In genomic region chr9:120384925-120385272, GRCh38 we compare ENCODE assay signal across 28 cellular contexts.
"Had no signal": no experiment of that assay in that cellular context is flagged by ENCODE, and none has a peak within 500 bp of the region (broad histone marks: within the 10 kb centered on the region; RNA-seq: fewer than 3 reads in every experiment).

No MANE protein-coding gene starts in this region.

- H3K4me1 Mint-ChIP-seq: activated CD4-positive, alpha-beta memory T cell treated with anti-CD3 and anti-CD28 coated beads, Interleukin-2, amount 10 ng/mL, durations not matched to agents 7 days and 5 days; activated CD4-positive, alpha-beta T cell treated with anti-CD3 and anti-CD28 coated beads, Interleukin-2, amount 10 ng/mL, durations not matched to agents 7 days and 5 days; activated naive CD4-positive, alpha-beta T cell treated with anti-CD3 and anti-CD28 coated beads, Interleukin-2, amount 50 U/mL, for 24 hours; memory B cell had no signal

- H3K27me3 Mint-ChIP-seq: activated CD4-positive, alpha-beta memory T cell treated with anti-CD3 and anti-CD28 coated beads, Interleukin-2, amount 10 ng/mL, durations not matched to agents 7 days and 5 days; activated CD4-positive, alpha-beta T cell treated with anti-CD3 and anti-CD28 coated beads, Interleukin-2, amount 10 ng/mL, durations not matched to agents 7 days and 5 days; activated naive CD4-positive, alpha-beta T cell treated with anti-CD3 and anti-CD28 coated beads, Interleukin-2, amount 50 U/mL, for 24 hours; effector memory CD8-positive, alpha-beta T cell; memory B cell; naive thymus-derived CD8-positive, alpha-beta T cell; progenitor cell of endocrine pancreas; stimulated activated naive CD8-positive, alpha-beta T cell treated with anti-CD3 and anti-CD28 coated beads, Interleukin-15, Interleukin-2, amounts not matched to agents 100 ng/mL and 50 ng/mL, for 24 hours had no signal

- ATAC-seq: activated T-cell treated with anti-CD3 and anti-CD28 coated beads, Interleukin-2, amount 50 U/mL, for 4 hours; effector memory CD8-positive, alpha-beta T cell; gastroesophageal sphincter; naive thymus-derived CD8-positive, alpha-beta T cell; sciatic nerve had no signal

- H3K4me3 ChIP-seq: coronary artery, dorsolateral prefrontal cortex, gastroesophageal sphincter, hepatocyte, skin epidermis, thyroid gland, upper lobe of left lung, vagina had no signal

- H3K4me3 Mint-ChIP-seq: activated CD4-positive, alpha-beta memory T cell treated with anti-CD3 and anti-CD28 coated beads, Interleukin-2, amount 10 ng/mL, durations not matched to agents 7 days and 5 days; activated CD4-positive, alpha-beta T cell treated with anti-CD3 and anti-CD28 coated beads, Interleukin-2, amount 10 ng/mL, durations not matched to agents 7 days and 5 days; activated naive CD4-positive, alpha-beta T cell treated with anti-CD3 and anti-CD28 coated beads, Interleukin-2, amount 50 U/mL, for 24 hours; activated T-cell treated with anti-CD3 and anti-CD28 coated beads, Interleukin-2, amount 50 U/mL, for 4 hours; effector memory CD8-positive, alpha-beta T cell; memory B cell; naive thymus-derived CD8-positive, alpha-beta T cell; stimulated activated naive CD8-positive, alpha-beta T cell treated with anti-CD3 and anti-CD28 coated beads, Interleukin-15, Interleukin-2, amounts not matched to agents 100 ng/mL and 50 ng/mL, for 24 hours; T-helper 1 cell treated with Interleukin-12 subunit alpha and Interleukin-12 subunit beta and Interleukin-4 antibody, amounts not matched to agents 30 μg/mL and 1 μg/mL, for 36 hours; WTC11 had no signal

- H3K27ac Mint-ChIP-seq: activated CD4-positive, alpha-beta memory T cell treated with anti-CD3 and anti-CD28 coated beads, Interleukin-2, amount 10 ng/mL, durations not matched to agents 7 days and 5 days; activated CD4-positive, alpha-beta T cell treated with anti-CD3 and anti-CD28 coated beads, Interleukin-2, amount 10 ng/mL, durations not matched to agents 7 days and 5 days; activated naive CD4-positive, alpha-beta T cell treated with anti-CD3 and anti-CD28 coated beads, Interleukin-2, amount 50 U/mL, for 24 hours; activated T-helper 2 cell treated with anti-CD3 and anti-CD28 coated beads, Interferon-gamma antibody, Interleukin-2, Interleukin-4, amounts not matched to agents 10 μg/mL and 5 μg/mL and 100 μg/mL, durations not matched to agents 14 hours and 24 hours and 36 hours; effector memory CD8-positive, alpha-beta T cell; memory B cell; progenitor cell of endocrine pancreas; stimulated activated naive CD8-positive, alpha-beta T cell treated with anti-CD3 and anti-CD28 coated beads, Interleukin-15, Interleukin-2, amounts not matched to agents 100 ng/mL and 50 ng/mL, for 24 hours; T-helper 1 cell treated with Interleukin-12 subunit alpha and Interleukin-12 subunit beta and Interleukin-4 antibody, amounts not matched to agents 30 μg/mL and 1 μg/mL, for 36 hours; WTC11 had no signal

- DNase-seq: activated CD4-positive, alpha-beta memory T cell treated with anti-CD3 and anti-CD28 coated beads, Interleukin-2, amount 10 ng/mL, durations not matched to agents 7 days and 5 days; activated CD4-positive, alpha-beta T cell treated with anti-CD3 and anti-CD28 coated beads for 1 hour; activated CD4-positive, alpha-beta T cell treated with anti-CD3 and anti-CD28 coated beads, Interleukin-2, amount 10 ng/mL, durations not matched to agents 7 days and 5 days; activated CD8-positive, alpha-beta memory T cell treated with anti-CD3 and anti-CD28 coated beads, Interleukin-2, amount 50 U/mL, for 48 hours; activated T-cell treated with anti-CD3 and anti-CD28 coated beads, Interleukin-2, amount 50 U/mL, for 4 hours; effector memory CD8-positive, alpha-beta T cell; erythroblast; kidney; naive thymus-derived CD8-positive, alpha-beta T cell; stimulated activated CD4-positive, alpha-beta T cell treated with anti-CD3 and anti-CD28 coated beads, Interleukin-12 subunit alpha, Interleukin-12 subunit beta, amount 100 ng/mL, for 4 hours; stimulated activated CD4-positive, alpha-beta T cell treated with anti-CD3 and anti-CD28 coated beads, Interleukin-4, amount 100 ng/mL, for 1 hour; T-helper 9 cell had no signal

- H3K9me3 Mint-ChIP-seq: activated CD4-positive, alpha-beta memory T cell treated with anti-CD3 and anti-CD28 coated beads, Interleukin-2, amount 10 ng/mL, durations not matched to agents 7 days and 5 days; activated T-helper 2 cell treated with anti-CD3 and anti-CD28 coated beads, Interferon-gamma antibody, Interleukin-2, Interleukin-4, amounts not matched to agents 10 μg/mL and 5 μg/mL and 100 μg/mL, durations not matched to agents 14 hours and 24 hours and 36 hours; effector memory CD8-positive, alpha-beta T cell; memory B cell; T-helper 1 cell treated with Interleukin-12 subunit alpha and Interleukin-12 subunit beta and Interleukin-4 antibody, amounts not matched to agents 30 μg/mL and 1 μg/mL, for 36 hours had no signal

- H3K9me3 ChIP-seq: thyroid gland, vagina had no signal

- H3K27ac ChIP-seq: coronary artery, gastroesophageal sphincter, skin epidermis, thyroid gland, upper lobe of left lung, vagina had no signal

- H3K4me1 ChIP-seq: vagina had no signal

- H3K27me3 ChIP-seq: dorsolateral prefrontal cortex, gastroesophageal sphincter, hepatocyte, thyroid gland, upper lobe of left lung, vagina had no signal
